In genomic region chr1:111221276-111221632, GRCh38 we compare ENCODE assay signal across 1 cellular context.
A peak's percentile ranks its signal among the peaks of the same experiment; 100 is the strongest.
TF ChIP-seq lines count a peak whose summit lies in the region.

No MANE protein-coding gene starts in this region.

TF ChIP-seq in HEK293, 187 proteins besides CTCF, POLR2A, EP300 and RAD21 (continued from another document):
- TF ChIP-seq, protein P1, sequence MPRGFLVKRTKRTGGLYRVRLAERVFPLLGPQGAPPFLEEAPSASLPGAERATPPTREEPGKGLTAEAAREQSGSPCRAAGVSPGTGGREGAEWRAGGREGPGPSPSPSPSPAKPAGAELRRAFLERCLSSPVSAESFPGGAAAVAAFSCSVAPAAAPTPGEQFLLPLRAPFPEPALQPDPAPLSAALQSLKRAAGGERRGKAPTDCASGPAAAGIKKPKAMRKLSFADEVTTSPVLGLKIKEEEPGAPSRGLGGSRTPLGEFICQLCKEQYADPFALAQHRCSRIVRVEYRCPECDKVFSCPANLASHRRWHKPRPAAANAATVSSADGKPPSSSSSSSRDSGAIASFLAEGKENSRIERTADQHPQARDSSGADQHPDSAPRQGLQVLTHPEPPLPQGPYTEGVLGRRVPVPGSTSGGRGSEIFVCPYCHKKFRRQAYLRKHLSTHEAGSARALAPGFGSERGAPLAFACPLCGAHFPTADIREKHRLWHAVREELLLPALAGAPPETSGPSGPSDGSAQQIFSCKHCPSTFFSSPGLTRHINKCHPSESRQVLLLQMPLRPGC (tag by site-specific recombination; IDR thresholded peaks at IDR 0.05) = 0 out of 2 replicates have a peak, but pooled peaks have one; percentile 43
- no peak for TF ChIP-seq KLF10 (tag by site-specific recombination; IDR thresholded peaks at IDR 0.05)
- TF ChIP-seq TCF7L2 (IDR thresholded peaks at IDR 0.05; ENCODE audit: borderline replicate concordance, low read depth, low read length) = no peak
- TF ChIP-seq ZNF174 (tag by site-specific recombination; IDR thresholded peaks at IDR 0.05) = no peak
- 0 out of 2 replicates have a peak, but pooled peaks have one; percentile 44 for TF ChIP-seq ZNF629 (tag by site-specific recombination; IDR thresholded peaks at IDR 0.05)
- no peak for TF ChIP-seq ZNF133 (tag by site-specific recombination; IDR thresholded peaks at IDR 0.05)
- TF ChIP-seq, protein P2, sequence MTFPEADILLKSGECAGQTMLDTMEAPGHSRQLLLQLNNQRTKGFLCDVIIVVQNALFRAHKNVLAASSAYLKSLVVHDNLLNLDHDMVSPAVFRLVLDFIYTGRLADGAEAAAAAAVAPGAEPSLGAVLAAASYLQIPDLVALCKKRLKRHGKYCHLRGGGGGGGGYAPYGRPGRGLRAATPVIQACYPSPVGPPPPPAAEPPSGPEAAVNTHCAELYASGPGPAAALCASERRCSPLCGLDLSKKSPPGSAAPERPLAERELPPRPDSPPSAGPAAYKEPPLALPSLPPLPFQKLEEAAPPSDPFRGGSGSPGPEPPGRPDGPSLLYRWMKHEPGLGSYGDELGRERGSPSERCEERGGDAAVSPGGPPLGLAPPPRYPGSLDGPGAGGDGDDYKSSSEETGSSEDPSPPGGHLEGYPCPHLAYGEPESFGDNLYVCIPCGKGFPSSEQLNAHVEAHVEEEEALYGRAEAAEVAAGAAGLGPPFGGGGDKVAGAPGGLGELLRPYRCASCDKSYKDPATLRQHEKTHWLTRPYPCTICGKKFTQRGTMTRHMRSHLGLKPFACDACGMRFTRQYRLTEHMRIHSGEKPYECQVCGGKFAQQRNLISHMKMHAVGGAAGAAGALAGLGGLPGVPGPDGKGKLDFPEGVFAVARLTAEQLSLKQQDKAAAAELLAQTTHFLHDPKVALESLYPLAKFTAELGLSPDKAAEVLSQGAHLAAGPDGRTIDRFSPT (tag by site-specific recombination; IDR thresholded peaks at IDR 0.05) = peak; percentile 37; the same call in 1 of the 2 replicates
- TF ChIP-seq WT1 (tag by site-specific recombination; IDR thresholded peaks at IDR 0.05) = peak; percentile 75
- no peak for TF ChIP-seq ZNF704 (tag by site-specific recombination; IDR thresholded peaks at IDR 0.05)
- no peak for TF ChIP-seq ZNF777 (tag by site-specific recombination; IDR thresholded peaks at IDR 0.05; ENCODE audit: borderline replicate concordance)
- 0 out of 2 replicates have a peak, but pooled peaks have one; percentile 37 for TF ChIP-seq ZNF24 (tag by site-specific recombination; IDR thresholded peaks at IDR 0.05)
- no peak for TF ChIP-seq ZSCAN23 (tag by site-specific recombination; IDR thresholded peaks at IDR 0.05)
- peak; percentile 29; the same call in 1 of the 2 replicates for TF ChIP-seq IKZF3 (tag by site-specific recombination; IDR thresholded peaks at IDR 0.05)
- TF ChIP-seq KLF8 (tag by site-specific recombination; IDR thresholded peaks at IDR 0.05) = 0 out of 2 replicates have a peak, but pooled peaks have one; percentile 36
- peak; percentile 99 for TF ChIP-seq GLIS1 (tag by site-specific recombination; IDR thresholded peaks at IDR 0.05)
- TF ChIP-seq ZNF202 (tag by site-specific recombination; IDR thresholded peaks at IDR 0.05; ENCODE audit: borderline replicate concordance) = no peak
- TF ChIP-seq ZNF350 (tag by site-specific recombination; IDR thresholded peaks at IDR 0.05) = no peak
- TF ChIP-seq ZNF335 (tag by site-specific recombination; conservative IDR thresholded peaks at IDR 0.05) = no peak
- TF ChIP-seq, protein P3, sequence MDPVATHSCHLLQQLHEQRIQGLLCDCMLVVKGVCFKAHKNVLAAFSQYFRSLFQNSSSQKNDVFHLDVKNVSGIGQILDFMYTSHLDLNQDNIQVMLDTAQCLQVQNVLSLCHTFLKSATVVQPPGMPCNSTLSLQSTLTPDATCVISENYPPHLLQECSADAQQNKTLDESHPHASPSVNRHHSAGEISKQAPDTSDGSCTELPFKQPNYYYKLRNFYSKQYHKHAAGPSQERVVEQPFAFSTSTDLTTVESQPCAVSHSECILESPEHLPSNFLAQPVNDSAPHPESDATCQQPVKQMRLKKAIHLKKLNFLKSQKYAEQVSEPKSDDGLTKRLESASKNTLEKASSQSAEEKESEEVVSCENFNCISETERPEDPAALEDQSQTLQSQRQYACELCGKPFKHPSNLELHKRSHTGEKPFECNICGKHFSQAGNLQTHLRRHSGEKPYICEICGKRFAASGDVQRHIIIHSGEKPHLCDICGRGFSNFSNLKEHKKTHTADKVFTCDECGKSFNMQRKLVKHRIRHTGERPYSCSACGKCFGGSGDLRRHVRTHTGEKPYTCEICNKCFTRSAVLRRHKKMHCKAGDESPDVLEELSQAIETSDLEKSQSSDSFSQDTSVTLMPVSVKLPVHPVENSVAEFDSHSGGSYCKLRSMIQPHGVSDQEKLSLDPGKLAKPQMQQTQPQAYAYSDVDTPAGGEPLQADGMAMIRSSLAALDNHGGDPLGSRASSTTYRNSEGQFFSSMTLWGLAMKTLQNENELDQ (tag by site-specific recombination; IDR thresholded peaks at IDR 0.05; ENCODE audit: low read depth) = no peak
- no peak for TF ChIP-seq ZNF248 (tag by site-specific recombination; IDR thresholded peaks at IDR 0.05)
- TF ChIP-seq ZNF843 (tag by site-specific recombination; IDR thresholded peaks at IDR 0.05) = peak; percentile 78
- TF ChIP-seq ZNF354C (tag by site-specific recombination; IDR thresholded peaks at IDR 0.05; ENCODE audit: borderline replicate concordance, low read depth) = no peak
- TF ChIP-seq ZNF600 (tag by site-specific recombination; IDR thresholded peaks at IDR 0.05) = no peak
- TF ChIP-seq TSHZ1 (tag by site-specific recombination; IDR thresholded peaks at IDR 0.05; ENCODE audit: borderline replicate concordance) = no peak
TF ChIP-seq in HEK293: peak in this region for 18.
